27 cellular contexts compared by ENCODE assay signal in genomic region chr20:41853803-41854202, GRCh38.
"Had no signal": no experiment of that assay in that cellular context is flagged by ENCODE, and none has a peak within 500 bp of the region (broad histone marks: within the 10 kb centered on the region; RNA-seq: fewer than 3 reads in every experiment).

No MANE protein-coding gene starts in this region.

- DNase-seq: activated effector memory CD4-positive, alpha-beta T cell treated with anti-CD3 and anti-CD28 coated beads, Interleukin-2, amount 50 U/mL, for 16 hours; activated effector memory CD4-positive, alpha-beta T cell treated with Interleukin-2 at 50 U/mL for 16 hours; activated gamma-delta T cell; activated gamma-delta T cell treated with Interleukin-2 at 50 U/mL for 16 hours; activated naive CD4-positive, alpha-beta T cell; activated naive CD4-positive, alpha-beta T cell treated with anti-CD3 and anti-CD28 coated beads for 36 hours; activated naive CD4-positive, alpha-beta T cell treated with anti-CD3 and anti-CD28 coated beads, Interleukin-2, amount 10 ng/mL, durations not matched to agents 7 days and 5 days; activated naive CD4-positive, alpha-beta T cell treated with anti-CD3 and anti-CD28 coated beads, Interleukin-2, amount 50 U/mL, for 16 hours; activated naive CD4-positive, alpha-beta T cell treated with Interleukin-2 at 50 U/mL for 16 hours; activated naive CD8-positive, alpha-beta T cell treated with anti-CD3 and anti-CD28 coated beads for 36 hours; activated naive CD8-positive, alpha-beta T cell treated with anti-CD3 and anti-CD28 coated beads, Interleukin-2, amount 10 ng/mL, durations not matched to agents 7 days and 5 days; activated naive CD8-positive, alpha-beta T cell treated with anti-CD3 and anti-CD28 coated beads, Interleukin-2, amount 50 U/mL, for 24 hours; activated T-cell treated with anti-CD3 and anti-CD28 coated beads, Interleukin-2, amount 50 U/mL, for 1 hour; activated T-cell treated with anti-CD3 and anti-CD28 coated beads, Interleukin-2, amount 50 U/mL, for 24 hours; activated T-cell treated with anti-CD3 and anti-CD28 coated beads, Interleukin-2, amount 50 U/mL, for 4 hours; activated T-cell treated with anti-CD3 and anti-CD28 coated beads, Interleukin-2, amount 50 U/mL, for 48 hours; activated T-cell treated with anti-CD3 and anti-CD28 coated beads, Interleukin-2, amount 50 U/mL, for 72 hours; adrenal gland; amniotic stem cell; amygdala; anterior cingulate cortex; aorta; body of pancreas; brain microvascular endothelial cell; caudate nucleus; central memory CD4-positive, alpha-beta T cell; cerebellar nuclear complex had no signal
